8 cellular contexts compared by ENCODE assay signal in the genomic region with DNA sequence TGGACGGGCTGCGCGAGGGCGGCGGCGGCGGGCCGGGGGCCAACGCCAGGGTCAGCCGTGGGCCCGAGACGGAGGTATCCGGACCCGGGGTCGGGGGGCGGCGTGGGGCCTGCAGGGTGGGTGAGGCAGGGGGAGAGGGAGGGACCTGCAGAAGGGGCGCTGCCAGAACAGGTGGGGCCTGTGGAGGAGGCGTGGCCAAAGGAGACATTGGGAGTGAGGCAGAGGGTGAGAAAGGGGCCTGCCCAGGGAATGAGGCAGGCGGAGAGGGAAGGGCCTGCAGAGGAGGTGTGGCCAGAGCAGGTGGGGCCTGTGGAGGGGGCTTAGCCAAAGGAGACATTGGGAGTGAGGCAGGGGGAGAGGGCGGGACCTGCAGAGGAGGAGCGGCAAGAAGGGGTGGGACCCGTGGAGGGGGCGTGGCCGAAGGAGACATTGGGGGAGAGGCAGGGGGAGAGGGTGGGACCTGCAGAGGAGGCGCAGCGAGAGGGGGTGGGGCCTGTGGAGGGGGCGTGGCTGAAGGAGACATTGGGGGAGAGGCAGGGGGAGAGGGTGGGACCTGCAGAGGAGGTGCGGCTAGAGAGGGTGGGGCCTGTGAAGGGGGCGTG. TPM values are rescaled to one million over a fixed set of nuclear protein-coding genes. Genes with fewer than 3 reads are reported as not detected.
A peak's percentile ranks its signal among the peaks of the same experiment; 100 is the strongest.
DNase-seq lines count a peak whose midpoint lies in the region; ATAC-seq, FAIRE-seq and TF ChIP-seq lines count a peak whose summit lies in the region.

No MANE protein-coding gene starts in this region.

- no peak for TF ChIP-seq CTCF in SK-N-SH (IDR thresholded peaks at IDR 0.05)

- no peaks in the 10 kb centered on the region for H3K36me3 Mint-ChIP-seq in activated naive CD8-positive, alpha-beta T cell treated with anti-CD3 and anti-CD28 coated beads, Interleukin-2, amount 50 U/mL, for 24 hours (ENCODE audit: low read depth)

- no peak overlapping the region for H3K4me2 ChIP-seq in SK-N-SH

- H3K9me3 Mint-ChIP-seq in activated naive CD8-positive, alpha-beta T cell treated with anti-CD3 and anti-CD28 coated beads, Interleukin-2, amount 50 U/mL, for 24 hours: no peaks in the 10 kb centered on the region

- no peak overlapping the region for H3K9ac ChIP-seq in SK-N-SH

- DNase-seq in SK-N-SH (peak; percentile 71), SIG-M5 (lab: John Stamatoyannopoulos, UW) (peak; percentile 10), iPS-NIHi7 (ENCODE audit: extremely low spot score) (peak; percentile 53), kidney glomerular epithelial cell (lab: John Stamatoyannopoulos, UW) (no peak), RCC 7860 (ENCODE audit: low spot score) (no peak)
- peak; percentile 56 for DNase-seq in activated naive CD8-positive, alpha-beta T cell treated with anti-CD3 and anti-CD28 coated beads, Interleukin-2, amount 50 U/mL, for 24 hours
- peak; percentile 75 for DNase-seq in stimulated activated CD8-positive, alpha-beta memory T cell treated with anti-CD3 and anti-CD28 coated beads, Interleukin-4, amount 100 ng/mL, for 48 hours

- H3K4me1 ChIP-seq in SK-N-SH (ENCODE audit: control insufficient read depth in 1 of 2, insufficient read depth in 2 of 2, low read depth in 1 of 2, low read length in 1 of 2): peaks cover 0 to 30% of the 10 kb centered on the region in 2 experiments; a peak in 2 of 4 replicates

- H3K4me1 Mint-ChIP-seq in activated naive CD8-positive, alpha-beta T cell treated with anti-CD3 and anti-CD28 coated beads, Interleukin-2, amount 50 U/mL, for 24 hours: peaks cover 33% of the 10 kb centered on the region

- H4K20me1 ChIP-seq in SK-N-SH (ENCODE audit: insufficient read depth): no peaks in the 10 kb centered on the region

- no peak overlapping the region for H3K27ac Mint-ChIP-seq in activated naive CD8-positive, alpha-beta T cell treated with anti-CD3 and anti-CD28 coated beads, Interleukin-2, amount 50 U/mL, for 24 hours

- 85% methylated on average over 30 of the region's 30 CpGs for WGBS in SK-N-SH (ENCODE audit: low lambda C conversion rate)

- H3K4me3 Mint-ChIP-seq in activated naive CD8-positive, alpha-beta T cell treated with anti-CD3 and anti-CD28 coated beads, Interleukin-2, amount 50 U/mL, for 24 hours: no peak overlapping the region

- CTCF ChIA-PET in SK-N-SH (lab: Yijun Ruan, JAX): interaction anchor here (1.0 to 1.9 kb wide), 2 partner anchors 16 to 189 kb away, joined by 3 to 5 read pairs; a partner anchor contains a TSS

- ATAC-seq in SK-N-SH treated with all-trans-retinoic acid at 6 μM for 48 hours: no peak
- no peak for ATAC-seq in activated naive CD8-positive, alpha-beta T cell treated with anti-CD3 and anti-CD28 coated beads, Interleukin-2, amount 50 U/mL, for 24 hours

- H3K27me3 Mint-ChIP-seq in activated naive CD8-positive, alpha-beta T cell treated with anti-CD3 and anti-CD28 coated beads, Interleukin-2, amount 50 U/mL, for 24 hours: peaks cover 48% of the 10 kb centered on the region

- H3K9me2 ChIP-seq in SK-N-SH: no peaks in the 10 kb centered on the region

- H3K79me2 ChIP-seq in SK-N-SH (ENCODE audit: insufficient read depth): no peaks in the 10 kb centered on the region

- H2AFZ ChIP-seq in SK-N-SH (ENCODE audit: low read depth): no peak overlapping the region

- no peak overlapping the region for H3K27ac ChIP-seq in SK-N-SH (ENCODE audit: low read depth in 2 of 2, low read length in 1 of 2)

- no peak for TF ChIP-seq EP300 in SK-N-SH (IDR thresholded peaks at IDR 0.05; ENCODE audit: borderline replicate concordance in 1 of 2, low read depth in 1 of 2, low read length in 1 of 2)

- POLR2A ChIA-PET in SK-N-SH (lab: Yijun Ruan, JAX): interaction anchor here (0.6 to 1.9 kb wide), 2 partner anchors 13 to 51 kb away, joined by 4 to 8 read pairs; a partner anchor contains a TSS

- H3K36me3 ChIP-seq in SK-N-SH (replicated peaks in 1 of 2; ENCODE audit: control insufficient read depth in 1 of 2, insufficient read depth in 2 of 2, low read length in 1 of 2): no peaks in the 10 kb centered on the region

- H3K4me3 ChIP-seq in SK-N-SH (ENCODE audit: low read depth in 2 of 2, low read length in 1 of 2): no peak overlapping the region

- FAIRE-seq in RCC 7860 (lab: Jason Lieb, UNC): no peak

- H3K9me3 ChIP-seq in SK-N-SH: no peaks in the 10 kb centered on the region

- no peaks in the 10 kb centered on the region for H3K27me3 ChIP-seq in SK-N-SH (ENCODE audit: insufficient read depth)

- H3F3A ChIP-seq in SK-N-SH (replicated peaks; ENCODE audit: insufficient read depth): peaks cover 14% of the 10 kb centered on the region

- TF ChIP-seq RAD21 in SK-N-SH (IDR thresholded peaks at IDR 0.05; ENCODE audit: low read length): no peak

TF ChIP-seq in SK-N-SH, 30 proteins besides CTCF, POLR2A, EP300 and RAD21 (continues in another document):
- TF ChIP-seq, protein P1, sequence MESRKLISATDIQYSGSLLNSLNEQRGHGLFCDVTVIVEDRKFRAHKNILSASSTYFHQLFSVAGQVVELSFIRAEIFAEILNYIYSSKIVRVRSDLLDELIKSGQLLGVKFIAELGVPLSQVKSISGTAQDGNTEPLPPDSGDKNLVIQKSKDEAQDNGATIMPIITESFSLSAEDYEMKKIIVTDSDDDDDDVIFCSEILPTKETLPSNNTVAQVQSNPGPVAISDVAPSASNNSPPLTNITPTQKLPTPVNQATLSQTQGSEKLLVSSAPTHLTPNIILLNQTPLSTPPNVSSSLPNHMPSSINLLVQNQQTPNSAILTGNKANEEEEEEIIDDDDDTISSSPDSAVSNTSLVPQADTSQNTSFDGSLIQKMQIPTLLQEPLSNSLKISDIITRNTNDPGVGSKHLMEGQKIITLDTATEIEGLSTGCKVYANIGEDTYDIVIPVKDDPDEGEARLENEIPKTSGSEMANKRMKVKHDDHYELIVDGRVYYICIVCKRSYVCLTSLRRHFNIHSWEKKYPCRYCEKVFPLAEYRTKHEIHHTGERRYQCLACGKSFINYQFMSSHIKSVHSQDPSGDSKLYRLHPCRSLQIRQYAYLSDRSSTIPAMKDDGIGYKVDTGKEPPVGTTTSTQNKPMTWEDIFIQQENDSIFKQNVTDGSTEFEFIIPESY (IDR thresholded peaks at IDR 0.05; ENCODE audit: borderline replicate concordance, low read depth): no peak
- no peak for TF ChIP-seq MXI1 (IDR thresholded peaks at IDR 0.05; ENCODE audit: low read depth, low read length)
- TF ChIP-seq, protein P2, sequence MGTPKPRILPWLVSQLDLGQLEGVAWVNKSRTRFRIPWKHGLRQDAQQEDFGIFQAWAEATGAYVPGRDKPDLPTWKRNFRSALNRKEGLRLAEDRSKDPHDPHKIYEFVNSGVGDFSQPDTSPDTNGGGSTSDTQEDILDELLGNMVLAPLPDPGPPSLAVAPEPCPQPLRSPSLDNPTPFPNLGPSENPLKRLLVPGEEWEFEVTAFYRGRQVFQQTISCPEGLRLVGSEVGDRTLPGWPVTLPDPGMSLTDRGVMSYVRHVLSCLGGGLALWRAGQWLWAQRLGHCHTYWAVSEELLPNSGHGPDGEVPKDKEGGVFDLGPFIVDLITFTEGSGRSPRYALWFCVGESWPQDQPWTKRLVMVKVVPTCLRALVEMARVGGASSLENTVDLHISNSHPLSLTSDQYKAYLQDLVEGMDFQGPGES (IDR thresholded peaks at IDR 0.05; ENCODE audit: low read depth, low read length): no peak
- TF ChIP-seq SIN3A (IDR thresholded peaks at IDR 0.05; ENCODE audit: borderline replicate concordance, low read depth, low read length): no peak

TF ChIP-seq in SK-N-SH treated with all-trans-retinoic acid at 6 μM for 48 hours, 23 proteins besides CTCF, POLR2A, EP300 and RAD21 (continues in another document):
- no peak for TF ChIP-seq TCF4 (CRISPR knock-in tag; IDR thresholded peaks at IDR 0.05; ENCODE audit: borderline replicate concordance)
- no peak for TF ChIP-seq ZFP30 (CRISPR knock-in tag; IDR thresholded peaks at IDR 0.05)
- TF ChIP-seq TOX (CRISPR knock-in tag; IDR thresholded peaks at IDR 0.05; ENCODE audit: borderline replicate concordance): no peak
- no peak for TF ChIP-seq ARNTL (CRISPR knock-in tag; IDR thresholded peaks at IDR 0.05; ENCODE audit: borderline replicate concordance, low read depth)
- TF ChIP-seq, protein P3, sequence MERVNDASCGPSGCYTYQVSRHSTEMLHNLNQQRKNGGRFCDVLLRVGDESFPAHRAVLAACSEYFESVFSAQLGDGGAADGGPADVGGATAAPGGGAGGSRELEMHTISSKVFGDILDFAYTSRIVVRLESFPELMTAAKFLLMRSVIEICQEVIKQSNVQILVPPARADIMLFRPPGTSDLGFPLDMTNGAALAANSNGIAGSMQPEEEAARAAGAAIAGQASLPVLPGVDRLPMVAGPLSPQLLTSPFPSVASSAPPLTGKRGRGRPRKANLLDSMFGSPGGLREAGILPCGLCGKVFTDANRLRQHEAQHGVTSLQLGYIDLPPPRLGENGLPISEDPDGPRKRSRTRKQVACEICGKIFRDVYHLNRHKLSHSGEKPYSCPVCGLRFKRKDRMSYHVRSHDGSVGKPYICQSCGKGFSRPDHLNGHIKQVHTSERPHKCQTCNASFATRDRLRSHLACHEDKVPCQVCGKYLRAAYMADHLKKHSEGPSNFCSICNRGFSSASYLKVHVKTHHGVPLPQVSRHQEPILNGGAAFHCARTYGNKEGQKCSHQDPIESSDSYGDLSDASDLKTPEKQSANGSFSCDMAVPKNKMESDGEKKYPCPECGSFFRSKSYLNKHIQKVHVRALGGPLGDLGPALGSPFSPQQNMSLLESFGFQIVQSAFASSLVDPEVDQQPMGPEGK (CRISPR knock-in tag; IDR thresholded peaks at IDR 0.05; ENCODE audit: borderline replicate concordance): no peak
- no peak for TF ChIP-seq OSR1 (CRISPR knock-in tag; IDR thresholded peaks at IDR 0.05)
- no peak for TF ChIP-seq ZFP3 (CRISPR knock-in tag; IDR thresholded peaks at IDR 0.05)
- TF ChIP-seq ESRRG (CRISPR knock-in tag; IDR thresholded peaks at IDR 0.05): no peak

RNA-seq across cellular contexts. Expression of a gene that starts 4.2 kb away (rescaled TPM):
- 0.10 and 0.18 TPM in 2 replicates for polyA plus RNA-seq in SK-N-SH (2012; rRNA removed)
- 0.23 and 0.29 TPM in 2 replicates for polyA plus RNA-seq in SK-N-SH (2012; cell fraction: cytosol; rRNA removed)
- polyA plus RNA-seq in SK-N-SH (2012; cell fraction: nucleus; rRNA removed): 1.1 and 1.5 TPM in 2 replicates

RNA-seq across cellular contexts. Expression of a gene that starts 18.3 kb away (rescaled TPM):
- 0.02 and 0.23 TPM in 2 replicates for polyA plus RNA-seq in SK-N-SH (2012; rRNA removed)
- 0.03 and 0.16 TPM in 2 replicates for polyA plus RNA-seq in SK-N-SH (2012; cell fraction: cytosol; rRNA removed)
- 0.08 and 0.15 TPM in 2 replicates for polyA plus RNA-seq in SK-N-SH (2012; cell fraction: nucleus; rRNA removed)

RNA-seq across cellular contexts. Expression of a gene that starts 33.7 kb away (rescaled TPM):
- 13.0 and 13.6 TPM in 2 replicates for polyA plus RNA-seq in SK-N-SH (2012; rRNA removed)
- 6.2 and 9.7 TPM in 2 replicates for polyA plus RNA-seq in SK-N-SH (2012; cell fraction: cytosol; rRNA removed)
- 49.6 and 65.3 TPM in 2 replicates for polyA plus RNA-seq in SK-N-SH (2012; cell fraction: nucleus; rRNA removed)

RNA-seq across cellular contexts. Expression of a gene that starts 40.0 kb away (rescaled TPM):
- 8.5 and 9.7 TPM in 2 replicates for polyA plus RNA-seq in SK-N-SH (2012; rRNA removed)
- 4.9 and 8.5 TPM in 2 replicates for polyA plus RNA-seq in SK-N-SH (2012; cell fraction: cytosol; rRNA removed)
- 16.4 and 17.9 TPM in 2 replicates for polyA plus RNA-seq in SK-N-SH (2012; cell fraction: nucleus; rRNA removed)

RNA-seq across cellular contexts. Expression of a gene that starts 44.6 kb away (rescaled TPM):
- 0.78 and 0.87 TPM in 2 replicates for polyA plus RNA-seq in SK-N-SH (2012; rRNA removed)
- polyA plus RNA-seq in SK-N-SH (2012; cell fraction: cytosol; rRNA removed): 0.71 and 0.79 TPM in 2 replicates
- 2.3 and 5.0 TPM in 2 replicates for polyA plus RNA-seq in SK-N-SH (2012; cell fraction: nucleus; rRNA removed)

Comparison
In these comparisons a context has a peak if more than half of its experiments do, and no peak if none do; other contexts are left out.
1. DNase-seq: peak in SK-N-SH (single experiment), SIG-M5 (single experiment), activated naive CD8-positive, alpha-beta T cell treated with anti-CD3 and anti-CD28 coated beads, Interleukin-2, amount 50 U/mL, for 24 hours (single experiment), iPS-NIHi7 (single experiment) and stimulated activated CD8-positive, alpha-beta memory T cell treated with anti-CD3 and anti-CD28 coated beads, Interleukin-4, amount 100 ng/mL, for 48 hours (single experiment); none in kidney glomerular epithelial cell (single experiment) and RCC 7860 (single experiment).